30 cellular contexts compared by ENCODE assay signal in the genomic region with DNA sequence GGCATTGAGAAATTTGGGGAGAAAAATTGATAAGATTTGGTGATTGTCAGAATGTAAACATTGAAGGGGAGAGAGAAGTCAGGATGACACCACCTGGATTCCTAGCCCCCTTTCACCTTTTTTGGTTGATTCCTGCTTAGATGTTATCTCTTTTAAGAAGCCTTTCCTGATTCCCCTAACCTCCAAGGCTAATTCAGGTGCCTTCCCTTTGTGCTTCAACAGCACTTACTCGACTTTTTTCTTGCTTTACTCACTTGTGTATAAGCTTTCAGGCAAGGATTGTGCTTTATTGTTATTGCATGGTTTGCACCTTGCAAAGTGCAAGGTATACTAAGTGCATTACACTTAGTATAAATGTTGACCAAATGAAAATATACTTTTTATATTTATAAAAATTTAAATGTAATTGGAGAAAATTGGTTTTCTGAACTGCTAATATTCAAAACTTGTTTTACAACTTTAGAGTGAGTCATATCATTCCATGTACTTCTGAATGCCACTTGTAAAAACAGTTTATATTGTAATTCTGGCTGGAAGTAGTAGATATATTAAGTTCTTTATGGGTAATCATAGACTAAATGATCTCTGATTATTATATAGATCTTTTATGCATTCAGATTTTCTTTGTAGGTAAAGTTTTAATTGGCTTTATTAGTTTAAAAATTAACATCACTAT. TPM values are rescaled to one million over a fixed set of nuclear protein-coding genes. Genes with fewer than 3 reads are reported as not detected.
DNase-seq lines count a peak whose midpoint lies in the region; ATAC-seq, FAIRE-seq and TF ChIP-seq lines count a peak whose summit lies in the region.
"Had no signal": no experiment of that assay in that cellular context is flagged by ENCODE, and none has a peak within 500 bp of the region (broad histone marks: within the 10 kb centered on the region; RNA-seq: fewer than 3 reads in every experiment).

No MANE protein-coding gene starts in this region.

- FAIRE-seq in kidney (lab: Jason Lieb, UNC) = peak; percentile 80
- FAIRE-seq: A549 had no signal

- H3K9me3 ChIP-seq in heart left ventricle = no peaks in the 10 kb centered on the region
- H3K9me3 ChIP-seq in RWPE2 (ENCODE audit: severe bottlenecking) = no peaks in the 10 kb centered on the region
- H3K9me3 ChIP-seq in kidney (ENCODE audit: control insufficient read depth in 1 of 2, low read length in 2 of 2) = no peaks in the 10 kb centered on the region
- no peaks in the 10 kb centered on the region for H3K9me3 ChIP-seq in CD8-positive, alpha-beta T cell (ENCODE audit: low read length)
- H3K9me3 ChIP-seq: A549, thoracic aorta, vagina had no signal

- no peak for TF ChIP-seq CTCF in heart left ventricle (IDR thresholded peaks at IDR 0.05)
- TF ChIP-seq CTCF in RWPE2 (IDR thresholded peaks at IDR 0.05; ENCODE audit: poor library complexity, severe bottlenecking) = no peak
- TF ChIP-seq CTCF in kidney (IDR thresholded peaks at IDR 0.05; ENCODE audit: borderline replicate concordance, extremely low read depth, insufficient read depth) = no peak
- no peak for TF ChIP-seq CTCF in CD8-positive, alpha-beta T cell (IDR thresholded peaks at IDR 0.05)

- ATAC-seq in left ventricle myocardium superior (peak; percentile 12), heart left ventricle (no peak), RWPE2 (ENCODE audit: low read depth) (peak; percentile 73), HG03460 (IDR thresholded peaks at IDR 0.05; ENCODE audit: unreplicated experiment) (no peak)
- ATAC-seq in CD8-positive, alpha-beta T cell = no peak
- ATAC-seq: A549; left colon; stimulated activated naive CD8-positive, alpha-beta T cell treated with anti-CD3 and anti-CD28 coated beads, Interleukin-15, Interleukin-2, amounts not matched to agents 100 U/mL and 50 U/mL, for 24 hours had no signal

- peak overlapping the region in 3 of 12 donors; percentile 12 to 43 (median 14) for H3K27ac ChIP-seq in heart left ventricle
- peak overlapping the region; percentile 41 for H3K27ac ChIP-seq in RWPE2 (ENCODE audit: poor library complexity, severe bottlenecking)
- H3K27ac ChIP-seq in kidney (ENCODE audit: low read depth in 2 of 2, low read length in 2 of 2) = no peak overlapping the region
- H3K27ac ChIP-seq in CD8-positive, alpha-beta T cell (ENCODE audit: low read depth, low read length) = no peak overlapping the region
- H3K27ac ChIP-seq: A549, thoracic aorta, vagina had no signal

- CTCF ChIA-PET in CD8-positive, alpha-beta T cell (lab: Charles Lee) = no interaction called here

- H3K27me3 Mint-ChIP-seq in CD8-positive, alpha-beta T cell (ENCODE audit: low read depth) = no peaks in the 10 kb centered on the region
- H3K27me3 Mint-ChIP-seq: activated CD4-positive, alpha-beta memory T cell treated with anti-CD3 and anti-CD28 coated beads for 36 hours; CD8-positive, alpha-beta memory T cell; IgD-negative memory B cell; progenitor cell of endocrine pancreas had no signal

- peaks cover 12% of the 10 kb centered on the region for H3K36me3 Mint-ChIP-seq in CD8-positive, alpha-beta T cell

- H3K4me1 Mint-ChIP-seq in CD8-positive, alpha-beta T cell (ENCODE audit: low read depth) = peaks cover 35% of the 10 kb centered on the region

- H3K36me3 ChIP-seq in heart left ventricle (peaks cover 0 to 8% (median 0%) of the 10 kb centered on the region in 9 donors), RWPE2 (ENCODE audit: low read depth) (no peaks in the 10 kb centered on the region), kidney (ENCODE audit: control insufficient read depth in 1 of 2, insufficient read depth in 2 of 2, low read length in 2 of 2) (no peaks in the 10 kb centered on the region)
- no peaks in the 10 kb centered on the region for H3K36me3 ChIP-seq in CD8-positive, alpha-beta T cell (ENCODE audit: insufficient read depth, low read length)
- H3K36me3 ChIP-seq: thoracic aorta, vagina had no signal

- H3K4me3 Mint-ChIP-seq in CD8-positive, alpha-beta T cell = no peak overlapping the region
- H3K4me3 Mint-ChIP-seq: activated CD4-positive, alpha-beta memory T cell treated with anti-CD3 and anti-CD28 coated beads for 36 hours; activated T-helper 1 cell treated with anti-CD3 and anti-CD28 coated beads, Interleukin-12 subunit alpha, Interleukin-12 subunit beta, Interleukin-2, Interleukin-4 antibody, amounts not matched to agents 30 ng/mL and 10 ng/mL and 1 ng/mL, durations not matched to agents 14 hours and 24 hours and 36 hours; CD8-positive, alpha-beta memory T cell; IgD-negative memory B cell had no signal

- TF ChIP-seq POLR2A in heart left ventricle (IDR thresholded peaks at IDR 0.05) = no peak

- intact Hi-C loops in left ventricle myocardium superior (cut with micrococcal nuclease) (no loop called here), heart left ventricle (cut with DNase I) (no loop called here), kidney (cut with DNase I) (no loop called here)
- intact Hi-C loops in CD8-positive, alpha-beta T cell (cut with DNase I, micrococcal nuclease) = loop anchor here in 1 of 2 experiments (5.0 kb wide), 1 partner anchor 40 kb away; no protein-coding TSS in a partner anchor

- WGBS in heart left ventricle, 4 donors = 63 to 74% (median 69%) methylated on average over 1 of the region's 1 CpG

- DNase-seq in left ventricle myocardium superior (no peak), heart left ventricle (no peak), RWPE2 (ENCODE audit: low spot score) (no peak), kidney (no peak), NCI-H446 (lab: John Stamatoyannopoulos, UW) (no peak), NCI-H510A (lab: John Stamatoyannopoulos, UW) (no peak)
- no peak for DNase-seq in CD8-positive, alpha-beta T cell
- DNase-seq: activated CD4-positive, alpha-beta memory T cell treated with anti-CD3 and anti-CD28 coated beads for 36 hours; activated CD4-positive, CD25-positive, alpha-beta regulatory T cell treated with anti-CD3 and anti-CD28 coated beads, Interleukin-2, amount 50 U/mL, for 72 hours; activated CD8-positive, alpha-beta memory T cell treated with anti-CD3 and anti-CD28 coated beads, Interleukin-2, amount 50 U/mL, for 4 hours; activated naive CD4-positive, alpha-beta T cell treated with anti-CD3 and anti-CD28 coated beads, Interleukin-2, amount 50 U/mL, for 16 hours; amygdala; CD8-positive, alpha-beta memory T cell; DMS 273 treated with DMSO at 0.1 percent for 48 hours; effector CD4-positive, alpha-beta T cell; erythroblast; foreskin fibroblast; left colon; NCI-H1092 treated with DMSO at 0.1 percent for 48 hours; NCI-H187; NCI-H526 treated with DMSO at 0.1 percent for 48 hours; stimulated activated naive CD8-positive, alpha-beta T cell treated with anti-CD3 and anti-CD28 coated beads, Interleukin-15, Interleukin-2, amounts not matched to agents 100 U/mL and 50 U/mL, for 24 hours; T-helper 1 cell had no signal

- H3K27ac Mint-ChIP-seq in CD8-positive, alpha-beta T cell = no peak overlapping the region
- H3K27ac Mint-ChIP-seq: activated CD4-positive, alpha-beta memory T cell treated with anti-CD3 and anti-CD28 coated beads for 36 hours; activated T-helper 1 cell treated with anti-CD3 and anti-CD28 coated beads, Interleukin-12 subunit alpha, Interleukin-12 subunit beta, Interleukin-2, Interleukin-4 antibody, amounts not matched to agents 30 ng/mL and 10 ng/mL and 1 ng/mL, durations not matched to agents 14 hours and 24 hours and 36 hours; IgD-negative memory B cell; progenitor cell of endocrine pancreas had no signal

- H3K9me3 Mint-ChIP-seq in CD8-positive, alpha-beta T cell = no peaks in the 10 kb centered on the region
- H3K9me3 Mint-ChIP-seq: activated CD4-positive, alpha-beta memory T cell treated with anti-CD3 and anti-CD28 coated beads for 36 hours; activated T-helper 1 cell treated with anti-CD3 and anti-CD28 coated beads, Interleukin-12 subunit alpha, Interleukin-12 subunit beta, Interleukin-2, Interleukin-4 antibody, amounts not matched to agents 30 ng/mL and 10 ng/mL and 1 ng/mL, durations not matched to agents 14 hours and 24 hours and 36 hours; CD8-positive, alpha-beta memory T cell; IgD-negative memory B cell had no signal

- H3K27me3 ChIP-seq in heart left ventricle (no peaks in the 10 kb centered on the region), RWPE2 (ENCODE audit: insufficient read depth, poor library complexity, severe bottlenecking) (no peaks in the 10 kb centered on the region)
- H3K27me3 ChIP-seq in CD8-positive, alpha-beta T cell (ENCODE audit: insufficient read depth, low read length) = no peaks in the 10 kb centered on the region
- H3K27me3 ChIP-seq: vagina had no signal

- H3K4me3 ChIP-seq in heart left ventricle = no peak overlapping the region
- no peak overlapping the region for H3K4me3 ChIP-seq in RWPE2 (ENCODE audit: severe bottlenecking)
- no peak overlapping the region for H3K4me3 ChIP-seq in kidney (ENCODE audit: low read length in 2 of 2)
- no peak overlapping the region for H3K4me3 ChIP-seq in CD8-positive, alpha-beta T cell (ENCODE audit: low read depth, low read length)
- H3K4me3 ChIP-seq: A549, thoracic aorta, vagina had no signal

- H3K4me1 ChIP-seq in heart left ventricle = peaks cover 0 to 47% (median 21%) of the 10 kb centered on the region in 12 donors
- H3K4me1 ChIP-seq in RWPE2 (ENCODE audit: insufficient read depth, poor library complexity, severe bottlenecking) = peaks cover 22% of the 10 kb centered on the region
- peaks cover 0 to 5% of the 10 kb centered on the region in 2 donors for H3K4me1 ChIP-seq in kidney (ENCODE audit: control insufficient read depth in 1 of 2, insufficient read depth in 1 of 2, low read depth in 1 of 2, low read length in 2 of 2)
- peaks cover 28% of the 10 kb centered on the region for H3K4me1 ChIP-seq in CD8-positive, alpha-beta T cell (ENCODE audit: insufficient read depth, low read length)

- POLR2A ChIA-PET in CD8-positive, alpha-beta T cell (lab: Charles Lee) = no interaction called here

- no peak overlapping the region for H3K9ac ChIP-seq in kidney (ENCODE audit: low read length in 2 of 2)

RNA-seq across cellular contexts. Expression of a gene that starts 13.2 kb away (rescaled TPM):
- total RNA-seq in left ventricle myocardium superior = 42.7 TPM
- total RNA-seq in heart left ventricle = 10 to 100 TPM; 31.0 to 58.4 (median 45.4) TPM
- 10 to 100 TPM; 17.9 to 31.6 TPM for polyA plus RNA-seq in heart left ventricle
- total RNA-seq in kidney = 66.8 TPM
- polyA plus RNA-seq in kidney (ENCODE audit: insufficient read depth, low read depth, low replicate concordance) = 18.0 TPM
- total RNA-seq in CD8-positive, alpha-beta T cell = 10 to 100 TPM; 74.6 to 77.3 TPM

RNA-seq across cellular contexts. Expression of a gene that starts 13.7 kb away (rescaled TPM):
- total RNA-seq in left ventricle myocardium superior (20.6 TPM), heart left ventricle (10 to 100 TPM; 19.3 to 32.4 (median 25.2) TPM), kidney (34.8 TPM)
- polyA plus RNA-seq in heart left ventricle (10 to 100 TPM; 26.6 to 29.5 TPM), kidney (ENCODE audit: insufficient read depth, low read depth, low replicate concordance) (36.1 TPM)
- 10 to 100 TPM in 1 of 2 experiments, 1 to 10 TPM in 1; 9.5 to 11.1 TPM for total RNA-seq in CD8-positive, alpha-beta T cell

Comparison
In these comparisons a context has a peak if more than half of its experiments do, and no peak if none do; other contexts are left out.
1. ATAC-seq: peak in left ventricle myocardium superior (single experiment) and RWPE2 (single experiment); none in heart left ventricle (0 of 4), HG03460 (single experiment) and CD8-positive, alpha-beta T cell (single experiment).